18 cellular contexts compared by ENCODE assay signal in genomic region chr10:22442063-22442462, GRCh38.
DNase-seq lines count a peak whose midpoint lies in the region; ATAC-seq and TF ChIP-seq lines count a peak whose summit lies in the region.
"Had no signal": no experiment of that assay in that cellular context is flagged by ENCODE, and none has a peak within 500 bp of the region (broad histone marks: within the 10 kb centered on the region; RNA-seq: fewer than 3 reads in every experiment).

No MANE protein-coding gene starts in this region.

- peak; percentile 84 for DNase-seq in BE2C
- DNase-seq in OCI-M1 (lab: John Stamatoyannopoulos, UW) = peak; percentile 25
- peak; percentile 13 for DNase-seq in amniotic epithelial cell (ENCODE audit: low read depth)
- DNase-seq in mesothelial cell of epicardium (ENCODE audit: low spot score in 2 of 2, unreplicated experiment in 2 of 2) = no peak
- no peak for DNase-seq in T-helper 2 cell
- no peak for DNase-seq in breast epithelium (ENCODE audit: low spot score in 2 of 2)
- no peak for DNase-seq in sciatic nerve (ENCODE audit: low spot score)
- DNase-seq: AML-193; CD4-positive, alpha-beta memory T cell; DMS153; DMS79; GF-D8; H9 had no signal

- H3K9me3 Mint-ChIP-seq in mesothelial cell of epicardium = no peaks in the 10 kb centered on the region
- H3K9me3 Mint-ChIP-seq: CD4-positive, alpha-beta memory T cell; H9 had no signal

- H3K27me3 ChIP-seq in BE2C (no peaks in the 10 kb centered on the region), breast epithelium (no peaks in the 10 kb centered on the region)
- H3K27me3 ChIP-seq: BLaER1 had no signal

- H3K9me3 ChIP-seq in BE2C (no peaks in the 10 kb centered on the region), breast epithelium (no peaks in the 10 kb centered on the region)
- H3K9me3 ChIP-seq: A549, BLaER1 had no signal

- no peaks in the 10 kb centered on the region for H3K36me3 Mint-ChIP-seq in mesothelial cell of epicardium

- no peaks in the 10 kb centered on the region for H3K27me3 Mint-ChIP-seq in mesothelial cell of epicardium (ENCODE audit: low read depth)

- peaks cover 37% of the 10 kb centered on the region for H3K4me1 ChIP-seq in BE2C
- peaks cover 0 to 4% of the 10 kb centered on the region in 2 donors for H3K4me1 ChIP-seq in breast epithelium

- H3K4me3 ChIP-seq in BE2C (ENCODE audit: low read depth, low read length) (no peak overlapping the region), breast epithelium (no peak overlapping the region)
- H3K4me3 ChIP-seq: A549, BLaER1 had no signal

- no peak overlapping the region for H3K4me3 Mint-ChIP-seq in mesothelial cell of epicardium
- H3K4me3 Mint-ChIP-seq: CD14-positive monocyte; CD4-positive, alpha-beta memory T cell; H9 had no signal

- no peak for ATAC-seq in sciatic nerve
- ATAC-seq: A549, HepG2 had no signal

- peaks cover 68% of the 10 kb centered on the region for H3K4me1 Mint-ChIP-seq in mesothelial cell of epicardium

- peak overlapping the region; percentile 77 for H3K27ac Mint-ChIP-seq in mesothelial cell of epicardium
- H3K27ac Mint-ChIP-seq: CD14-positive monocyte; CD4-positive, alpha-beta memory T cell; H9 had no signal

- H3K36me3 ChIP-seq in BE2C (no peaks in the 10 kb centered on the region), breast epithelium (no peaks in the 10 kb centered on the region)
- H3K36me3 ChIP-seq: BLaER1 had no signal

- no peak for TF ChIP-seq POLR2A in breast epithelium (IDR thresholded peaks at IDR 0.05)

- H3K27ac ChIP-seq in breast epithelium = no peak overlapping the region
- H3K27ac ChIP-seq: 22Rv1, A549, BLaER1 had no signal

- intact Hi-C loops in breast epithelium (cut with DNase I; ENCODE audit: low total_unique reads) = no loop called here
- intact Hi-C loops in sciatic nerve (cut with DNase I) = no loop called here

- TF ChIP-seq CTCF in BE2C (IDR thresholded peaks at IDR 0.05; ENCODE audit: low read depth, low read length) (no peak), mesothelial cell of epicardium (IDR thresholded peaks at IDR 0.05; ENCODE audit: unreplicated experiment) (no peak), breast epithelium (IDR thresholded peaks at IDR 0.05) (no peak)

Comparison
In these comparisons a context has a peak if more than half of its experiments do, and no peak if none do; other contexts are left out.
1. DNase-seq: peak in BE2C (single experiment), OCI-M1 (single experiment) and amniotic epithelial cell (single experiment); none in mesothelial cell of epicardium (0 of 2), T-helper 2 cell (0 of 5), breast epithelium (0 of 2) and sciatic nerve (single experiment).